Comparison of ENCODE assay signal across 1 cellular context in the genomic region with DNA sequence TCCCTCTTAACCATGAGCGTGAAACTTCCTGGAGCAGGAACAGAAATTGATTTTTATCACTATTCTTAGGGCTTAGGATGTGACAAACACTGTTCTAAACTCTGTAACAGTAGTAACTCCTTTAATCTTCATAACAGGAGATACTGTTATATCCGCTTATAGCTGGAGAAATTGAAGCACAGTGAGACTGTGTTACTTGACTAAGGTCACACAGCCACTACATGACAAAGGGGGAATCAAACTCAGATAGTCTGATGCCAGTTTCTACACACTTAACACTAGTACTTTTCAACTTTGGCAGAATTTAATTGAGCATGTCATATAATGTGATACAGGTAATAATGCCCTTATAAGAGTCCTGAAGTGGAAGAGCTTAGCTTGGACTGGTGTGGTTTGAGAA.
TF ChIP-seq lines count a peak whose summit lies in the region.

No MANE protein-coding gene starts in this region.

TF ChIP-seq in SK-N-SH, 30 proteins besides CTCF, POLR2A, EP300 and RAD21 (continued from another document):
- TF ChIP-seq, protein P1, sequence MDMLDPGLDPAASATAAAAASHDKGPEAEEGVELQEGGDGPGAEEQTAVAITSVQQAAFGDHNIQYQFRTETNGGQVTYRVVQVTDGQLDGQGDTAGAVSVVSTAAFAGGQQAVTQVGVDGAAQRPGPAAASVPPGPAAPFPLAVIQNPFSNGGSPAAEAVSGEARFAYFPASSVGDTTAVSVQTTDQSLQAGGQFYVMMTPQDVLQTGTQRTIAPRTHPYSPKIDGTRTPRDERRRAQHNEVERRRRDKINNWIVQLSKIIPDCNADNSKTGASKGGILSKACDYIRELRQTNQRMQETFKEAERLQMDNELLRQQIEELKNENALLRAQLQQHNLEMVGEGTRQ (IDR thresholded peaks at IDR 0.05; ENCODE audit: borderline replicate concordance, low read depth, low read length), result no peak
- TF ChIP-seq YY1 (IDR thresholded peaks at IDR 0.05; ENCODE audit: low read depth) (no peak), SIN3A (IDR thresholded peaks at IDR 0.05; ENCODE audit: borderline replicate concordance, low read depth, low read length) (no peak), RXRA (IDR thresholded peaks at IDR 0.05; ENCODE audit: borderline replicate concordance, low read depth) (no peak), SMC3 (IDR thresholded peaks at IDR 0.05; ENCODE audit: low read depth, low read length) (no peak), EZH2phosphoT487 (IDR thresholded peaks at IDR 0.05; ENCODE audit: borderline replicate concordance, low read depth) (no peak), RCOR1 (IDR thresholded peaks at IDR 0.05; ENCODE audit: low read length) (no peak), GABPA (IDR thresholded peaks at IDR 0.05; ENCODE audit: low read depth) (no peak), POLR2AphosphoS5 (IDR thresholded peaks at IDR 0.05; ENCODE audit: low read depth, low read length) (no peak), RFX5 (IDR thresholded peaks at IDR 0.05; ENCODE audit: low read length) (no peak), NRF1 (IDR thresholded peaks at IDR 0.05; ENCODE audit: low read depth, low read length) (no peak)
- TF ChIP-seq, protein P2, sequence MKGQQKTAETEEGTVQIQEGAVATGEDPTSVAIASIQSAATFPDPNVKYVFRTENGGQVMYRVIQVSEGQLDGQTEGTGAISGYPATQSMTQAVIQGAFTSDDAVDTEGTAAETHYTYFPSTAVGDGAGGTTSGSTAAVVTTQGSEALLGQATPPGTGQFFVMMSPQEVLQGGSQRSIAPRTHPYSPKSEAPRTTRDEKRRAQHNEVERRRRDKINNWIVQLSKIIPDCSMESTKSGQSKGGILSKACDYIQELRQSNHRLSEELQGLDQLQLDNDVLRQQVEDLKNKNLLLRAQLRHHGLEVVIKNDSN (IDR thresholded peaks at IDR 0.05; ENCODE audit: borderline replicate concordance, low read depth), result no peak
- TF ChIP-seq, protein P3, sequence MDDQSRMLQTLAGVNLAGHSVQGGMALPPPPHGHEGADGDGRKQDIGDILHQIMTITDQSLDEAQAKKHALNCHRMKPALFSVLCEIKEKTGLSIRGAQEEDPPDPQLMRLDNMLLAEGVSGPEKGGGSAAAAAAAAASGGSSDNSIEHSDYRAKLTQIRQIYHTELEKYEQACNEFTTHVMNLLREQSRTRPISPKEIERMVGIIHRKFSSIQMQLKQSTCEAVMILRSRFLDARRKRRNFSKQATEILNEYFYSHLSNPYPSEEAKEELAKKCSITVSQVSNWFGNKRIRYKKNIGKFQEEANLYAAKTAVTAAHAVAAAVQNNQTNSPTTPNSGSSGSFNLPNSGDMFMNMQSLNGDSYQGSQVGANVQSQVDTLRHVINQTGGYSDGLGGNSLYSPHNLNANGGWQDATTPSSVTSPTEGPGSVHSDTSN (IDR thresholded peaks at IDR 0.05), result no peak
